ENCODE assay signal across 10 cellular contexts in genomic region chr16:75341934-75342811, GRCh38.
DNase-seq lines count a peak whose midpoint lies in the region; ATAC-seq and TF ChIP-seq lines count a peak whose summit lies in the region.
"Had no signal": no experiment of that assay in that cellular context is flagged by ENCODE, and none has a peak within 500 bp of the region (broad histone marks: within the 10 kb centered on the region; RNA-seq: fewer than 3 reads in every experiment).

No MANE protein-coding gene starts in this region.

- H3K4me3 ChIP-seq in heart left ventricle (no peak overlapping the region), upper lobe of left lung (no peak overlapping the region)

- H3K4me1 ChIP-seq in heart left ventricle (peaks cover 0 to 35% (median 21%) of the 10 kb centered on the region in 12 donors), upper lobe of left lung (peaks cover 8 to 20% (median 13%) of the 10 kb centered on the region in 4 donors)

- ATAC-seq in heart left ventricle (peak in 3 of 4 donors; percentile 67 to 79 (median 69)), upper lobe of left lung (ENCODE audit: low FRiP score in 2 of 2) (peak; percentile 39 to 59), GM21515 (IDR thresholded peaks at IDR 0.05; ENCODE audit: unreplicated experiment) (no peak), HG02852 (IDR thresholded peaks at IDR 0.05; ENCODE audit: unreplicated experiment) (no peak)

- H3K27me3 ChIP-seq in heart left ventricle, result peaks cover 0 to 49% (median 0%) of the 10 kb centered on the region in 9 donors
- no peaks in the 10 kb centered on the region for H3K27me3 ChIP-seq in upper lobe of left lung

- H3K36me3 ChIP-seq in heart left ventricle (peaks cover 0 to 5% (median 0%) of the 10 kb centered on the region in 9 donors), upper lobe of left lung (no peaks in the 10 kb centered on the region)

- TF ChIP-seq EP300 in upper lobe of left lung (IDR thresholded peaks at IDR 0.05), result no peak

- H3K9me3 ChIP-seq in heart left ventricle (no peaks in the 10 kb centered on the region), upper lobe of left lung (no peaks in the 10 kb centered on the region)

- intact Hi-C loops in heart left ventricle (cut with DNase I), result loop anchor here in 1 of 10 donors (2.0 to 5.0 kb wide), 2 partner anchors 35 to 75 kb away; no protein-coding TSS in a partner anchor
- intact Hi-C loops in cardiac septum (cut with DNase I), result loop anchor here (5.0 kb wide), 1 partner anchor 40 kb away; no protein-coding TSS in a partner anchor

- TF ChIP-seq CTCF in heart left ventricle (IDR thresholded peaks at IDR 0.05) (no peak), upper lobe of left lung (IDR thresholded peaks at IDR 0.05) (no peak)

- 61 to 77% (median 68%) methylated on average over 3 of the region's 3 CpGs for WGBS in heart left ventricle, 4 donors
- 49 to 63% methylated on average over 3 of the region's 3 CpGs for WGBS in upper lobe of left lung, 2 donors

- H3K27ac ChIP-seq in heart left ventricle, result peak overlapping the region in 9 of 12 donors; percentile 3 to 61 (median 31)
- peak overlapping the region in 1 of 4 donors; percentile 14 for H3K27ac ChIP-seq in upper lobe of left lung

- no peak for DNase-seq in heart left ventricle
- no peak for DNase-seq in cardiac septum (ENCODE audit: low spot score)
- peak; percentile 97 for DNase-seq in dermis blood vessel endothelial cell
- DNase-seq in lung microvascular endothelial cell (ENCODE audit: low read depth in 2 of 2), result peak; percentile 93 to 94
- no peak for DNase-seq in upper lobe of left lung
- no peak for DNase-seq in stimulated activated CD8-positive, alpha-beta memory T cell treated with anti-CD3 and anti-CD28 coated beads, Interleukin-4, amount 100 ng/mL, for 48 hours
- DNase-seq: activated CD4-positive, alpha-beta T cell treated with anti-CD3 and anti-CD28 coated beads, Interleukin-2, amount 10 ng/mL, durations not matched to agents 24 days and 14 days; NCI-H526 had no signal

- TF ChIP-seq POLR2A in heart left ventricle (IDR thresholded peaks at IDR 0.05) (no peak), upper lobe of left lung (IDR thresholded peaks at IDR 0.05) (no peak)

Comparison
In these comparisons a context has a peak if more than half of its experiments do, and no peak if none do; other contexts are left out.
1. ATAC-seq: peak in heart left ventricle (3 of 4) and upper lobe of left lung (2 of 2); none in GM21515 (single experiment) and HG02852 (single experiment).
2. DNase-seq: peak in dermis blood vessel endothelial cell (single experiment) and lung microvascular endothelial cell (2 of 2); none in heart left ventricle (0 of 5), cardiac septum (single experiment), upper lobe of left lung (0 of 2) and stimulated activated CD8-positive, alpha-beta memory T cell treated with anti-CD3 and anti-CD28 coated beads, Interleukin-4, amount 100 ng/mL, for 48 hours (single experiment).